ENCODE assay signal across 27 cellular contexts in the genomic region with DNA sequence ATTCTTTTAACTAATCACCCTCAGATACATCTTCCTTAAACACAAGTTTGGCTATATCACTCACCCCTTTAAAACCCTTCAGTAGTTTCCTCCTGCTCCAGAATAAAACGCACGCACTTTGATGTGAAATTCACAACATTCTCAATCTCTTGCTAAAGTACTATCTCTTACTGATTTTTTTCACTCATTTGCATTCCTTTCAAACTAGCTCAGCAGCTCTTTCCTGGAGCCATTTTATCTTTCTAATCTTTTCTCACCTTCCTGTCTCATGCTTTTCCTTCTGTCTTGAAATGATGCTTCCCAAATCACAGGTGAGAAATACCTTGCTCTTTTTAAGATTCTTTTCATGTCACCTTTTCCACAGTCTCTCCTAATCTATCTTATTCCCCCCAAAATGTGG.
"Had no signal": no experiment of that assay in that cellular context is flagged by ENCODE, and none has a peak within 500 bp of the region (broad histone marks: within the 10 kb centered on the region; RNA-seq: fewer than 3 reads in every experiment).

No MANE protein-coding gene starts in this region.

- H3K4me3 ChIP-seq: colonic mucosa, esophagus muscularis mucosa, heart right ventricle, lower lobe of right lung, mucosa of descending colon, pancreas, right lobe of liver, stomach, thyroid gland had no signal

- H3K27me3 Mint-ChIP-seq: dendritic cell treated with granulocyte-macrophage colony-stimulating factor and Interleukin-4, amounts not matched to agents 40 ng/mL and 50 ng/mL, for 4 days; naive B cell; natural killer cell treated with Interleukin-12 subunit alpha and Interleukin-12 subunit beta and Interleukin-15 and Interleukin-18, amount 100 ng/mL, for 72 hours had no signal

- H3K36me3 Mint-ChIP-seq: mesothelial cell of epicardium; naive B cell; natural killer cell treated with Interleukin-12 subunit alpha and Interleukin-12 subunit beta and Interleukin-15 and Interleukin-18, amount 100 ng/mL, for 72 hours; type B pancreatic cell had no signal

- ATAC-seq: heart right ventricle; left ventricle myocardium superior; lower lobe of right lung; mucosa of descending colon; natural killer cell treated with Interleukin-12 subunit alpha and Interleukin-12 subunit beta and Interleukin-15 and Interleukin-18, amount 100 ng/mL, for 72 hours; pancreas; right lobe of liver had no signal

- H3K4me1 Mint-ChIP-seq: mesothelial cell of epicardium, neural crest cell had no signal

- H3K4me1 ChIP-seq: colonic mucosa, esophagus muscularis mucosa, heart right ventricle, lower lobe of right lung, pancreas, right lobe of liver, stomach, thyroid gland had no signal

- H3K27me3 ChIP-seq: colonic mucosa, esophagus muscularis mucosa, heart right ventricle, neutrophil, pancreas, right lobe of liver, stomach, thyroid gland had no signal

- H3K9me3 Mint-ChIP-seq: dendritic cell treated with granulocyte-macrophage colony-stimulating factor and Interleukin-4, amounts not matched to agents 40 ng/mL and 50 ng/mL, for 4 days; mesothelial cell of epicardium; naive B cell; neural crest cell; type B pancreatic cell had no signal

- DNase-seq: colonic mucosa; effector CD8-positive, alpha-beta T cell; foreskin melanocyte; glutamatergic neuron; heart right ventricle; hippocampal formation; kidney glomerular epithelial cell; left ventricle myocardium superior; lower lobe of right lung; mucosa of descending colon; naive B cell; pancreas; right lobe of liver; small intestine; stimulated activated CD4-positive, alpha-beta T cell treated with anti-CD3 and anti-CD28 coated beads, Interleukin-15, amount 100 ng/mL, for 24 hours; stimulated activated CD4-positive, alpha-beta T cell treated with anti-CD3 and anti-CD28 coated beads, Interleukin-4, amount 100 ng/mL, for 1 hour; stimulated activated CD8-positive, alpha-beta memory T cell treated with anti-CD3 and anti-CD28 coated beads, Interleukin-4, amount 100 ng/mL, for 48 hours; stimulated activated naive CD4-positive, alpha-beta T cell treated with Interleukin-2 at 50 U/mL for 16 hours; stomach; thyroid gland had no signal

- H3K9me3 ChIP-seq: colonic mucosa, esophagus muscularis mucosa, heart right ventricle, lower lobe of right lung, mucosa of descending colon, neutrophil, pancreas, right lobe of liver, stomach, thyroid gland had no signal

- H3K36me3 ChIP-seq: colonic mucosa, esophagus muscularis mucosa, heart right ventricle, lower lobe of right lung, neutrophil, pancreas, right lobe of liver, stomach, thyroid gland had no signal

- H3K27ac ChIP-seq: colonic mucosa, esophagus muscularis mucosa, heart right ventricle, lower lobe of right lung, neutrophil, pancreas, right lobe of liver, stomach, thyroid gland had no signal

- H3K27ac Mint-ChIP-seq: dendritic cell treated with granulocyte-macrophage colony-stimulating factor and Interleukin-4, amounts not matched to agents 40 ng/mL and 50 ng/mL, for 4 days; mesothelial cell of epicardium; natural killer cell treated with Interleukin-12 subunit alpha and Interleukin-12 subunit beta and Interleukin-15 and Interleukin-18, amount 100 ng/mL, for 72 hours; type B pancreatic cell had no signal

- H3K4me3 Mint-ChIP-seq: dendritic cell treated with granulocyte-macrophage colony-stimulating factor and Interleukin-4, amounts not matched to agents 40 ng/mL and 50 ng/mL, for 4 days; mesothelial cell of epicardium; naive B cell; natural killer cell treated with Interleukin-12 subunit alpha and Interleukin-12 subunit beta and Interleukin-15 and Interleukin-18, amount 100 ng/mL, for 72 hours; neural crest cell; type B pancreatic cell had no signal
